In the genomic region with DNA sequence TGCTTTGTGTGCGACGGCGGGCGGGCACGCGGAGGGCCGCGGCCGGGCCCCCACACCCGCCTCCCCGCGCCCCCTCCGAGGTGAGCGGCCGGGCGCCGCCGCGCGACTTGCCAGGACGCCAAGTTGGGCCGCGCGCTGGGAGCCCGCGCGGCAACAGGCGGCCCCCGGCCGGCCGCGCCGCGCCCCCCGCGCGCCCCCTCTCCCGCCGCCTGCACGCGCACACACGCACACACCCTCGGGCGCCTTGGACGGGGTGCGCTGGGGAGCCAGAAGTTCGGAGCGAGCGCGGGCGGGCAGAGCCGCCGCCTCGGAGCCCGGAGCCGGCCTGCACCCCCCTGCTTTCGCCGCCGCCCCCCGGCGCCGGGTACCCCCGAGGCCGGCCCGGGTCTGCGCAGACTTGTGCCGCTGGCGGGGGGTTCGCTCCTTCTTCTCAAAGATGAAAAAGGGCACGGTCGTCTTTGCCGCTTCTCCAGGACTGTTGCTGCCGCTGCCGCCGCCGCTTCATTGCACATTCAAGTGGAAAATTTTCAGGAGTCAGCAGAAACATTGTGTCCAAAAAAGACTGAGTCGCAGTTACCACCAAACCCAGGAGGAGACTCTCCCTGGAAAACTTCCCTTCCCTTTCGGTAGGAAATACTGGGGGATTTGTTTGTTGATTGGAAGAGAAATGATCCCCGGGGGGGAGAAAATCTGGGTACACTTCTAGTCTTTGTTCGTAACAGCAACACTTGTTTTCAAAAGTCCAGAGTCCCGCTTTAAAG, we compare ENCODE assay signal across 8 cellular contexts. TPM values are rescaled to one million over a fixed set of nuclear protein-coding genes. Genes with fewer than 3 reads are reported as not detected.
A peak's percentile ranks its signal among the peaks of the same experiment; 100 is the strongest.
DNase-seq lines count a peak whose midpoint lies in the region; ATAC-seq and TF ChIP-seq lines count a peak whose summit lies in the region.

No MANE protein-coding gene starts in this region.

- no peak for DNase-seq in CD14-positive monocyte (ENCODE audit: low spot score)
- DNase-seq in HFF-Myc (ENCODE audit: extremely low read depth, low read depth), result no peak
- no peak for DNase-seq in T-helper 17 cell
- peak in 1 of 2 donors; percentile 42 for DNase-seq in fibroblast of lung (ENCODE audit: low read depth in 2 of 2)
- no peak for DNase-seq in naive B cell
- no peak for DNase-seq in NCI-H1694 treated with DMSO at 0.1 percent for 48 hours (lab: John Stamatoyannopoulos, UW)
- DNase-seq in HuH-7 (ENCODE audit: low spot score), result no peak

- no peaks in the 10 kb centered on the region for H3K27me3 ChIP-seq in fibroblast of lung (ENCODE audit: control insufficient read depth, insufficient read depth, low read length)

- H3K4me3 ChIP-seq in HFF-Myc (replicated peaks; ENCODE audit: low read depth, low read length) (peak overlapping the region; percentile 83), fibroblast of lung (replicated peaks in 1 of 4; ENCODE audit: control extremely low read depth in 1 of 4, insufficient read depth in 1 of 4, low read depth in 3 of 4, low read length in 4 of 4) (peak overlapping the region; percentile 67 to 99 (median 82))

- no peak overlapping the region for H3K27ac Mint-ChIP-seq in CD14-positive monocyte
- H3K27ac Mint-ChIP-seq in T-helper 17 cell, result no peak overlapping the region
- peak overlapping the region in 1 of 6 donors; percentile 87 for H3K27ac Mint-ChIP-seq in naive B cell

- no peak overlapping the region for H2AFZ ChIP-seq in fibroblast of lung (ENCODE audit: low read length)

- TF ChIP-seq CTCF in CD14-positive monocyte (IDR thresholded peaks at IDR 0.05) (no peak), HFF-Myc (IDR thresholded peaks at IDR 0.05; ENCODE audit: low read depth, low read length, missing control alignments) (no peak), fibroblast of lung (conservative IDR thresholded peaks at IDR 0.05 in 1 of 2, IDR thresholded peaks at IDR 0.05 in 1 of 2; ENCODE audit: low read depth in 1 of 2, low read length in 2 of 2) (no peak)

- no peaks in the 10 kb centered on the region for H4K20me1 ChIP-seq in fibroblast of lung (ENCODE audit: control insufficient read depth, extremely low read depth, insufficient read depth, low read length)

- H3K27ac ChIP-seq in fibroblast of lung (ENCODE audit: insufficient read depth, low read length), result peak overlapping the region; percentile 77

- peak overlapping the region; percentile 70 for H3K9ac ChIP-seq in fibroblast of lung (ENCODE audit: insufficient read depth, low read length)

- H3K36me3 Mint-ChIP-seq in CD14-positive monocyte, result peaks cover 3 to 6% of the 10 kb centered on the region in 2 donors
- no peaks in the 10 kb centered on the region for H3K36me3 Mint-ChIP-seq in T-helper 17 cell (ENCODE audit: low read depth)
- H3K36me3 Mint-ChIP-seq in naive B cell, result peaks cover 4 to 13% of the 10 kb centered on the region in 2 donors

- H3K79me2 ChIP-seq in fibroblast of lung (ENCODE audit: control insufficient read depth, insufficient read depth, low read length), result peaks cover 56% of the 10 kb centered on the region

- peaks cover 9% of the 10 kb centered on the region for H3K4me1 Mint-ChIP-seq in CD14-positive monocyte
- peaks cover 8% of the 10 kb centered on the region for H3K4me1 Mint-ChIP-seq in T-helper 17 cell
- peaks cover 0 to 8% (median 4%) of the 10 kb centered on the region in 3 donors for H3K4me1 Mint-ChIP-seq in naive B cell

- ATAC-seq in T-helper 17 cell (no peak), naive B cell (ENCODE audit: low read depth in 2 of 2) (no peak), HG03095 (IDR thresholded peaks at IDR 0.05; ENCODE audit: unreplicated experiment) (no peak)

- H3K9me3 Mint-ChIP-seq in CD14-positive monocyte, result peaks cover 0 to 26% (median 13%) of the 10 kb centered on the region in 7 donors
- peaks cover 1 to 11% (median 7%) of the 10 kb centered on the region in 7 donors for H3K9me3 Mint-ChIP-seq in naive B cell

- H3K4me2 ChIP-seq in fibroblast of lung (ENCODE audit: extremely low read depth, insufficient read depth, low read length), result peak overlapping the region; percentile 6

- H3K4me3 Mint-ChIP-seq in CD14-positive monocyte (peak overlapping the region; percentile 62 to 81), T-helper 17 cell (peak overlapping the region; percentile 83), naive B cell (peak overlapping the region; percentile 66 to 86 (median 79))

- no peaks in the 10 kb centered on the region for H3K36me3 ChIP-seq in fibroblast of lung (ENCODE audit: control insufficient read depth, insufficient read depth, low read length)

- H3K4me1 ChIP-seq in fibroblast of lung (ENCODE audit: control insufficient read depth, extremely low read depth, insufficient read depth, low read length), result peaks cover 6% of the 10 kb centered on the region

- H3K9me3 ChIP-seq in T-helper 17 cell (ENCODE audit: control insufficient read depth, low read length, poor library complexity, severe bottlenecking) (peaks cover 3% of the 10 kb centered on the region), fibroblast of lung (ENCODE audit: control insufficient read depth, insufficient read depth, low read depth, low read length) (no peaks in the 10 kb centered on the region)

- intact Hi-C loops in CD14-positive monocyte (cut with micrococcal nuclease), result no loop called here

- H3K27me3 Mint-ChIP-seq in CD14-positive monocyte (ENCODE audit: low read depth in 3 of 3), result peaks cover 66 to 77% (median 76%) of the 10 kb centered on the region in 3 donors
- H3K27me3 Mint-ChIP-seq in T-helper 17 cell, result peaks cover 64% of the 10 kb centered on the region
- H3K27me3 Mint-ChIP-seq in naive B cell, result peaks cover 43 to 59% (median 55%) of the 10 kb centered on the region in 3 donors

RNA-seq across cellular contexts. Expression of a gene that starts 0.9 kb away (rescaled TPM):
- polyA plus RNA-seq in CD14-positive monocyte, result not detected
- under 1 TPM; 0.05 to 0.55 TPM for total RNA-seq in T-helper 17 cell
- 65.0 and 121 TPM in 2 replicates for total RNA-seq in fibroblast of lung
- 78.9 and 88.6 TPM in 2 replicates for polyA plus RNA-seq in fibroblast of lung
- 58.0 and 90.2 TPM in 2 replicates for polyA plus RNA-seq in fibroblast of lung (2012)
- 97.1 and 105 TPM in 2 replicates for polyA minus RNA-seq in fibroblast of lung (ENCODE audit: low replicate concordance)
- polyA plus RNA-seq in naive B cell (ENCODE audit: low read depth in 6 of 6), result not detected

Comparison
In these comparisons a context has a peak if more than half of its experiments do, and no peak if none do; other contexts are left out.
1. RNA of a gene that starts 0.9 kb away (polyA plus RNA-seq): 58.0 to 90.2 TPM in fibroblast of lung; not detected in CD14-positive monocyte and not detected in naive B cell; every median in the first group is over 10 times any median in the second.
2. Peak in every context shown above with its lines, with median percentiles within 50 percentile points of each other: H3K4me3 Mint-ChIP-seq.